Comparison of ENCODE assay signal across 35 cellular contexts in the genomic region with DNA sequence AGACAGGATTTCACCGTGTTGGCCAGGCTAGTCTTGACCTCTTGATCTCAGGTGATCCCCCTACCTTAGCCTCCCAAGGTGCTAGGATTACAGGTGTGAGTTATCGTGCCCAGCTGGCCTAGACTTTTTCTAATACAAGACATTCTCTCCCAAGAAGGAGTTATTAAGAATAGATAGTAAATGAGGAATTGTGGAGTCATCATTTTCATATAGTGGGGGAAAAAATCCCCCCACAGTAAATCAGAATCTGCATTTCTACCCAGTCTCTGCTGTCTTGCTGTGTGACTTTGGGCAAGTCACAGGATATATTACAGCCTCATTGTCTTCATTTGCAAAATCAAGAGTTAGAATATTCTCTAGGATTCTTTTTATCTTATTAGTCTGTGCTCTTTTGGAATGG. TPM values are rescaled to one million over a fixed set of nuclear protein-coding genes. Genes with fewer than 3 reads are reported as not detected.
"Had no signal": no experiment of that assay in that cellular context is flagged by ENCODE, and none has a peak within 500 bp of the region (broad histone marks: within the 10 kb centered on the region; RNA-seq: fewer than 3 reads in every experiment).

No MANE protein-coding gene starts in this region.

- H3K9me3 ChIP-seq: ascending aorta, colonic mucosa had no signal

- H3K36me3 ChIP-seq: ascending aorta, cardiac muscle cell, colonic mucosa had no signal

- DNase-seq: activated CD4-positive, alpha-beta memory T cell treated with anti-CD3 and anti-CD28 coated beads, Interleukin-2, amount 10 ng/mL, durations not matched to agents 7 days and 5 days; activated CD4-positive, alpha-beta T cell treated with anti-CD3 and anti-CD28 coated beads for 1 hour; activated CD4-positive, alpha-beta T cell treated with anti-CD3 and anti-CD28 coated beads for 36 hours; activated CD4-positive, alpha-beta T cell treated with anti-CD3 and anti-CD28 coated beads for 48 hours; activated CD4-positive, alpha-beta T cell treated with anti-CD3 and anti-CD28 coated beads, Interleukin-2, amount 10 ng/mL, durations not matched to agents 7 days and 5 days; activated CD4-positive, alpha-beta T cell treated with anti-CD3 and anti-CD28 coated beads, Interleukin-2, amount 50 U/mL, for 48 hours; activated CD4-positive, CD25-positive, alpha-beta regulatory T cell; activated CD8-positive, alpha-beta memory T cell treated with anti-CD3 and anti-CD28 coated beads for 24 hours; activated CD8-positive, alpha-beta memory T cell treated with anti-CD3 and anti-CD28 coated beads, Interleukin-2, amount 10 ng/mL, durations not matched to agents 7 days and 5 days; activated CD8-positive, alpha-beta memory T cell treated with anti-CD3 and anti-CD28 coated beads, Interleukin-2, amount 50 U/mL, for 48 hours; activated CD8-positive, alpha-beta T cell treated with anti-CD3 and anti-CD28 coated beads, Interleukin-2, amount 10 ng/mL, durations not matched to agents 7 days and 5 days; activated effector memory CD4-positive, alpha-beta T cell treated with Interleukin-2 at 50 U/mL for 16 hours; activated gamma-delta T cell; activated naive CD4-positive, alpha-beta T cell treated with anti-CD3 and anti-CD28 coated beads, Interleukin-2, amount 10 ng/mL, durations not matched to agents 7 days and 5 days; activated naive CD4-positive, alpha-beta T cell treated with Interleukin-2 at 50 U/mL for 16 hours; activated naive CD8-positive, alpha-beta T cell treated with anti-CD3 and anti-CD28 coated beads, Interleukin-2, amount 10 ng/mL, durations not matched to agents 7 days and 5 days; activated naive CD8-positive, alpha-beta T cell treated with anti-CD3 and anti-CD28 coated beads, Interleukin-2, amount 50 U/mL, for 24 hours; activated T-cell treated with anti-CD3 and anti-CD28 coated beads, Interleukin-2, amount 50 U/mL, for 24 hours; activated T-cell treated with anti-CD3 and anti-CD28 coated beads, Interleukin-2, amount 50 U/mL, for 48 hours; amygdala; anterior cingulate cortex; caudate nucleus; cerebellar nuclear complex; colonic mucosa; T-helper 2 cell; T-helper 9 cell had no signal

- H3K27ac ChIP-seq: ascending aorta, cardiac muscle cell, colonic mucosa, VCaP had no signal

- ATAC-seq: activated CD4-positive, alpha-beta T cell treated with anti-CD3 and anti-CD28 coated beads for 36 hours; activated CD4-positive, CD25-positive, alpha-beta regulatory T cell treated with anti-CD3 and anti-CD28 coated beads, Interleukin-2, amount 50 U/mL, for 24 hours; activated CD8-positive, alpha-beta memory T cell treated with anti-CD3 and anti-CD28 coated beads, Interleukin-2, amount 10 ng/mL, durations not matched to agents 7 days and 5 days; activated CD8-positive, alpha-beta T cell treated with anti-CD3 and anti-CD28 coated beads, Interleukin-2, amount 10 ng/mL, durations not matched to agents 7 days and 5 days; activated naive CD8-positive, alpha-beta T cell treated with anti-CD3 and anti-CD28 coated beads, Interleukin-2, amount 50 U/mL, for 24 hours had no signal

- H3K4me1 ChIP-seq: ascending aorta, colonic mucosa had no signal

- H3K27me3 ChIP-seq: ascending aorta, colonic mucosa had no signal

- FAIRE-seq: bronchial epithelial cell, TTC549 had no signal

- H3K4me3 ChIP-seq: ascending aorta, cardiac muscle cell, colonic mucosa had no signal

RNA-seq across cellular contexts. Expression of a gene that starts 21.6 kb away (rescaled TPM):
- total RNA-seq: activated CD4-positive, alpha-beta memory T cell treated with anti-CD3 and anti-CD28 coated beads, Interleukin-2, amount 10 ng/mL, durations not matched to agents 7 days and 5 days; activated CD4-positive, alpha-beta T cell treated with anti-CD3 and anti-CD28 coated beads for 36 hours; activated CD4-positive, alpha-beta T cell treated with anti-CD3 and anti-CD28 coated beads, Interleukin-2, amount 10 ng/mL, durations not matched to agents 7 days and 5 days; activated CD8-positive, alpha-beta memory T cell treated with anti-CD3 and anti-CD28 coated beads, Interleukin-2, amount 10 ng/mL, durations not matched to agents 7 days and 5 days; activated CD8-positive, alpha-beta T cell treated with anti-CD3 and anti-CD28 coated beads, Interleukin-2, amount 10 ng/mL, durations not matched to agents 7 days and 5 days; activated naive CD8-positive, alpha-beta T cell treated with anti-CD3 and anti-CD28 coated beads, Interleukin-2, amount 10 ng/mL, durations not matched to agents 7 days and 5 days; activated T-helper 2 cell treated with anti-CD3 and anti-CD28 coated beads, Interferon-gamma antibody, Interleukin-2, Interleukin-4, amounts not matched to agents 10 μg/mL and 5 μg/mL and 100 μg/mL, durations not matched to agents 14 hours and 24 hours and 36 hours; ascending aorta; bronchial epithelial cell; cardiac muscle cell; chondrocyte; colonic mucosa had no signal
- polyA plus RNA-seq: adipose tissue, cardiac muscle cell had no signal

RNA-seq across cellular contexts. Expression of a gene that starts 48.4 kb away (rescaled TPM):
- total RNA-seq: activated CD4-positive, alpha-beta memory T cell treated with anti-CD3 and anti-CD28 coated beads, Interleukin-2, amount 10 ng/mL, durations not matched to agents 7 days and 5 days; activated CD4-positive, alpha-beta T cell treated with anti-CD3 and anti-CD28 coated beads for 36 hours; activated CD4-positive, alpha-beta T cell treated with anti-CD3 and anti-CD28 coated beads, Interleukin-2, amount 10 ng/mL, durations not matched to agents 7 days and 5 days; activated CD8-positive, alpha-beta memory T cell treated with anti-CD3 and anti-CD28 coated beads, Interleukin-2, amount 10 ng/mL, durations not matched to agents 7 days and 5 days; activated CD8-positive, alpha-beta T cell treated with anti-CD3 and anti-CD28 coated beads, Interleukin-2, amount 10 ng/mL, durations not matched to agents 7 days and 5 days; activated naive CD8-positive, alpha-beta T cell treated with anti-CD3 and anti-CD28 coated beads, Interleukin-2, amount 10 ng/mL, durations not matched to agents 7 days and 5 days; ascending aorta; bronchial epithelial cell; chondrocyte had no signal
